ENCODE assay signal across 17 cellular contexts in genomic region chr2:112947374-112947773, GRCh38. TPM values are rescaled to one million over a fixed set of nuclear protein-coding genes. Genes with fewer than 3 reads are reported as not detected.
DNase-seq lines count a peak whose midpoint lies in the region; ATAC-seq and TF ChIP-seq lines count a peak whose summit lies in the region.
"Had no signal": no experiment of that assay in that cellular context is flagged by ENCODE, and none has a peak within 500 bp of the region (broad histone marks: within the 10 kb centered on the region; RNA-seq: fewer than 3 reads in every experiment).

No MANE protein-coding gene starts in this region.

- H3K36me3 Mint-ChIP-seq in GM23338 (ENCODE audit: low read depth) (no peaks in the 10 kb centered on the region), WTC11 (no peaks in the 10 kb centered on the region)

- H3K27me3 ChIP-seq in GM23338 (ENCODE audit: insufficient read depth) (no peaks in the 10 kb centered on the region), PC-3 (ENCODE audit: low read length) (no peaks in the 10 kb centered on the region)
- H3K27me3 ChIP-seq: BLaER1 treated with 17β-estradiol and CSF1 and Interleukin-3, amounts not matched to agents 10 nM and 100 nM had no signal

- intact Hi-C loops in OCI-LY7 (cut with micrococcal nuclease; ENCODE audit: unreplicated experiment) (no loop called here), PC-3 (cut with micrococcal nuclease) (no loop called here)

- ATAC-seq in GM23338 (no peak), PC-3 (no peak), WTC11 (no peak)

- H3K4me3 ChIP-seq in GM23338 (no peak overlapping the region), OCI-LY7 (ENCODE audit: low read depth, low read length, poor library complexity, severe bottlenecking) (no peak overlapping the region), PC-3 (ENCODE audit: low read length) (no peak overlapping the region)
- H3K4me3 ChIP-seq: BLaER1 treated with 17β-estradiol and CSF1 and Interleukin-3, amounts not matched to agents 10 nM and 100 nM; GM23248 had no signal

- no peaks in the 10 kb centered on the region for H3K9me2 ChIP-seq in GM23338 (ENCODE audit: insufficient read depth)
- no peaks in the 10 kb centered on the region for H3K9me2 ChIP-seq in OCI-LY7 (ENCODE audit: insufficient read depth, low read length)
- no peaks in the 10 kb centered on the region for H3K9me2 ChIP-seq in PC-3 (replicated peaks; ENCODE audit: low read length)

- H2AFZ ChIP-seq in GM23338, result no peak overlapping the region
- H2AFZ ChIP-seq in OCI-LY7 (ENCODE audit: low read length), result no peak overlapping the region
- no peak overlapping the region for H2AFZ ChIP-seq in PC-3 (ENCODE audit: low read length)
- H2AFZ ChIP-seq: GM23248 had no signal

- CTCF ChIA-PET in OCI-LY7 (lab: Charles Lee; ENCODE audit: unreplicated experiment), result interaction anchor here (0.6 kb wide), 1 partner anchor 611 kb away, joined by 3 read pairs; no protein-coding TSS in a partner anchor
- CTCF ChIA-PET in PC-3 (lab: Charles Lee), result no interaction called here
- CTCF ChIA-PET in WTC11 (lab: Charles Lee), result interaction anchor here (0.6 to 1.2 kb wide), 2 partner anchors 12 to 257 kb away, joined by 4 to 5 read pairs; no protein-coding TSS in a partner anchor

- POLR2A ChIA-PET in OCI-LY7 (lab: Charles Lee) (no interaction called here), PC-3 (lab: Charles Lee; ENCODE audit: unreplicated experiment) (no interaction called here), WTC11 (lab: Charles Lee) (interaction anchor here (0.5 kb wide), 1 partner anchor 12 kb away, joined by 4 read pairs; no protein-coding TSS in a partner anchor)

- H4K20me1 ChIP-seq in GM23338 (replicated peaks; ENCODE audit: insufficient read depth) (no peaks in the 10 kb centered on the region), OCI-LY7 (ENCODE audit: insufficient read depth, low read length) (no peaks in the 10 kb centered on the region), PC-3 (ENCODE audit: low read length) (no peaks in the 10 kb centered on the region)
- H4K20me1 ChIP-seq: BLaER1 treated with 17β-estradiol and CSF1 and Interleukin-3, amounts not matched to agents 10 nM and 100 nM had no signal

- peak; percentile 75 for DNase-seq in DMS53 (lab: John Stamatoyannopoulos, UW)
- DNase-seq in GM23338 (ENCODE audit: low spot score), result peak; percentile 44
- DNase-seq in OCI-LY7 (ENCODE audit: low spot score), result peak; percentile 16
- DNase-seq in islet precursor cell, result peak; percentile 72
- DNase-seq in PC-3, result no peak
- no peak for DNase-seq in NCI-H2227 (lab: John Stamatoyannopoulos, UW; ENCODE audit: unreplicated experiment)
- no peak for DNase-seq in WTC11 (ENCODE audit: low spot score)
- no peak for DNase-seq in NCI-H1417 treated with DMSO at 0.1 percent for 48 hours (lab: John Stamatoyannopoulos, UW)
- DNase-seq: ACHN; Calu3; CD4-positive, alpha-beta T cell; DMS153; GM23248; H7; IMR-90 had no signal

- H3K9ac ChIP-seq in PC-3 (ENCODE audit: low read length), result no peak overlapping the region
- H3K9ac ChIP-seq: BLaER1 treated with 17β-estradiol and CSF1 and Interleukin-3, amounts not matched to agents 10 nM and 100 nM; GM23248 had no signal

- H3K4me3 Mint-ChIP-seq in GM23338, result no peak overlapping the region
- H3K4me3 Mint-ChIP-seq in WTC11, result no peak overlapping the region
- H3K4me3 Mint-ChIP-seq: CD4-positive, alpha-beta T cell had no signal

- H3K4me1 ChIP-seq in GM23338 (ENCODE audit: insufficient read depth), result no peaks in the 10 kb centered on the region
- H3K4me1 ChIP-seq in OCI-LY7 (ENCODE audit: insufficient read depth, low read length, poor library complexity, severe bottlenecking), result no peaks in the 10 kb centered on the region
- peaks cover 6% of the 10 kb centered on the region for H3K4me1 ChIP-seq in PC-3 (ENCODE audit: insufficient read depth, low read length)

- no peak for TF ChIP-seq CTCF in GM23338 (conservative IDR thresholded peaks at IDR 0.05; ENCODE audit: low read depth in 2 of 2)
- TF ChIP-seq CTCF in OCI-LY7 (conservative IDR thresholded peaks at IDR 0.05; ENCODE audit: low read length), result no peak
- no peak for TF ChIP-seq CTCF in PC-3 (conservative IDR thresholded peaks at IDR 0.05; ENCODE audit: low read depth, low read length)
- no peak for TF ChIP-seq CTCF in WTC11 (IDR thresholded peaks at IDR 0.05)

- BruUV-seq in OCI-LY7 (replicated peaks; lab: Mats Ljungman, UMichigan), result no TSS peak
- no TSS peak for BruUV-seq in PC-3 (replicated peaks; lab: Mats Ljungman, UMichigan)

- 0 out of 2 replicates have a peak, but pooled peaks cover 6% of the 10 kb centered on the region for H3K36me3 ChIP-seq in GM23338 (ENCODE audit: insufficient read depth)
- no peaks in the 10 kb centered on the region for H3K36me3 ChIP-seq in OCI-LY7 (ENCODE audit: insufficient read depth, low read length)
- no peaks in the 10 kb centered on the region for H3K36me3 ChIP-seq in PC-3 (ENCODE audit: low read depth, low read length)
- H3K36me3 ChIP-seq: BLaER1 treated with 17β-estradiol and CSF1 and Interleukin-3, amounts not matched to agents 10 nM and 100 nM had no signal

- H3F3A ChIP-seq in GM23338 (replicated peaks; ENCODE audit: low read depth) (no peaks in the 10 kb centered on the region), PC-3 (ENCODE audit: low read length, unreplicated experiment) (no peaks in the 10 kb centered on the region)

- no peak overlapping the region for H3K4me2 ChIP-seq in GM23338
- H3K4me2 ChIP-seq in OCI-LY7 (ENCODE audit: low read length), result no peak overlapping the region
- no peak overlapping the region for H3K4me2 ChIP-seq in PC-3 (ENCODE audit: low read length)
- H3K4me2 ChIP-seq: BLaER1 treated with 17β-estradiol and CSF1 and Interleukin-3, amounts not matched to agents 10 nM and 100 nM had no signal

- H3K9me3 ChIP-seq in OCI-LY7 (ENCODE audit: low read length) (0 out of 2 replicates have a peak, but pooled peaks cover 7% of the 10 kb centered on the region), PC-3 (ENCODE audit: low read length) (0 out of 2 replicates have a peak, but pooled peaks cover 11% of the 10 kb centered on the region)

- H3K9me3 Mint-ChIP-seq in GM23338 (peaks cover 5% of the 10 kb centered on the region; the same call in 2 of the 3 replicates), WTC11 (peaks cover 11% of the 10 kb centered on the region)
- H3K9me3 Mint-ChIP-seq: CD4-positive, alpha-beta T cell had no signal

- no peaks in the 10 kb centered on the region for H3K79me2 ChIP-seq in GM23338 (replicated peaks; ENCODE audit: insufficient read depth)
- H3K79me2 ChIP-seq in OCI-LY7 (ENCODE audit: insufficient read depth, low read depth, low read length), result no peaks in the 10 kb centered on the region
- H3K79me2 ChIP-seq in PC-3 (ENCODE audit: low read length), result no peaks in the 10 kb centered on the region

- H3K27ac ChIP-seq in GM23338 (ENCODE audit: low read depth) (no peak overlapping the region), OCI-LY7 (ENCODE audit: low read depth, low read length, poor library complexity, severe bottlenecking) (no peak overlapping the region), PC-3 (ENCODE audit: low read length) (no peak overlapping the region)
- H3K27ac ChIP-seq: BLaER1 treated with 17β-estradiol and CSF1 and Interleukin-3, amounts not matched to agents 10 nM and 100 nM; GM23248 had no signal

- H3K27me3 Mint-ChIP-seq in GM23338 (ENCODE audit: insufficient read depth, low read depth, poor library complexity) (no peaks in the 10 kb centered on the region), WTC11 (ENCODE audit: low read depth) (peaks cover 44% of the 10 kb centered on the region)

- H3K27ac Mint-ChIP-seq in GM23338 (no peak overlapping the region), WTC11 (no peak overlapping the region)
- H3K27ac Mint-ChIP-seq: CD4-positive, alpha-beta T cell had no signal

- H3K4me1 Mint-ChIP-seq in GM23338 (no peaks in the 10 kb centered on the region), WTC11 (no peaks in the 10 kb centered on the region)

TF ChIP-seq in GM23338, 12 proteins besides CTCF, POLR2A, EP300 and RAD21 (continues in another document):
- no peak for TF ChIP-seq CREB1 (CRISPR knock-in tag; IDR thresholded peaks at IDR 0.05; ENCODE audit: low read depth)
- TF ChIP-seq ZNF331 (CRISPR knock-in tag; IDR thresholded peaks at IDR 0.05; ENCODE audit: low read depth), result no peak
- TF ChIP-seq NANOG (IDR thresholded peaks at IDR 0.05; ENCODE audit: borderline replicate concordance), result no peak
- TF ChIP-seq POLR2AphosphoS5 (IDR thresholded peaks at IDR 0.05; ENCODE audit: low read depth), result no peak
- TF ChIP-seq JUNB (IDR thresholded peaks at IDR 0.05; ENCODE audit: unreplicated experiment), result no peak

TF ChIP-seq in WTC11, 78 proteins besides CTCF, POLR2A, EP300 and RAD21 (continues in another document):
- TF ChIP-seq MAX (CRISPR knock-in tag; IDR thresholded peaks at IDR 0.05) (no peak), ATF1 (CRISPR knock-in tag; IDR thresholded peaks at IDR 0.05) (no peak), GTF2I (CRISPR knock-in tag; conservative IDR thresholded peaks at IDR 0.05) (no peak), CDX4 (CRISPR knock-in tag; IDR thresholded peaks at IDR 0.05; ENCODE audit: borderline replicate concordance) (no peak), NR3C1 (CRISPR knock-in tag; conservative IDR thresholded peaks at IDR 0.05; ENCODE audit: low read depth) (no peak)

RNA-seq across cellular contexts. Expression of gene IL36G, which starts 30.4 kb away (rescaled TPM):
- total RNA-seq in GM23338 (2014; rRNA removed; shearing (Covaris generic)), result 0.70 TPM in 1 of 2 replicates, not detected in the other
- not detected in 2 replicates for polyA plus RNA-seq in GM23338 (2016; fragmentation: Nextera tagmentation; extraction: Ambion mirVana)
- total RNA-seq in OCI-LY7 (2014; rRNA removed; shearing (Covaris generic)), result not detected in 2 replicates
- not detected in 2 replicates for total RNA-seq in OCI-LY7 (2022)
- total RNA-seq in PC-3 (2014; rRNA removed), result 0.62 TPM in 1 of 2 replicates, not detected in the other
- total RNA-seq in WTC11 (2021), result 0.32 TPM in 1 of 3 replicates, not detected in the others
- total RNA-seq: A172; CD4-positive, alpha-beta T cell; GM23248; H7; IMR-90 had no signal
- polyA plus RNA-seq: GM23248, IMR-90 had no signal

RNA-seq across cellular contexts. Expression of gene IL37, which starts 36.4 kb away (rescaled TPM):
- total RNA-seq in GM23338 (2014; rRNA removed; shearing (Covaris generic)), result not detected in 2 replicates
- polyA plus RNA-seq in GM23338 (2016; fragmentation: Nextera tagmentation; extraction: Ambion mirVana), result not detected in 2 replicates
- not detected in 2 replicates for total RNA-seq in OCI-LY7 (2014; rRNA removed; shearing (Covaris generic))
- total RNA-seq in OCI-LY7 (2022) (0.63 TPM in 1 of 2 replicates, not detected in the other), PC-3 (2014; rRNA removed) (1.6 and 2.6 TPM in 2 replicates), WTC11 (2021) (0.30 to 0.48 TPM in 2 of 3 replicates, not detected in the other)
- total RNA-seq: A172; CD4-positive, alpha-beta T cell; GM23248; IMR-90 had no signal
- polyA plus RNA-seq: GM23248 had no signal

RNA-seq across cellular contexts. Expression of gene IL36A, which starts 57.9 kb away (rescaled TPM):
- not detected in 2 replicates for total RNA-seq in GM23338 (2014; rRNA removed; shearing (Covaris generic))
- polyA plus RNA-seq in GM23338 (2016; fragmentation: Nextera tagmentation; extraction: Ambion mirVana), result not detected in 2 replicates
- not detected in 2 replicates for total RNA-seq in OCI-LY7 (2014; rRNA removed; shearing (Covaris generic))
- not detected in 2 replicates for total RNA-seq in OCI-LY7 (2022)
- not detected in 2 replicates for total RNA-seq in PC-3 (2014; rRNA removed)
- not detected in 3 replicates for total RNA-seq in WTC11 (2021)
- total RNA-seq: A172, Calu3, GM23248, H7, IMR-90 had no signal
- polyA plus RNA-seq: GM23248, IMR-90 had no signal

Comparison
In these comparisons a context has a peak if more than half of its experiments do, and no peak if none do; other contexts are left out.
1. DNase-seq: peak in DMS53 (single experiment), GM23338 (single experiment), OCI-LY7 (single experiment) and islet precursor cell (single experiment); none in PC-3 (single experiment), NCI-H2227 (single experiment), WTC11 (single experiment) and NCI-H1417 treated with DMSO at 0.1 percent for 48 hours (single experiment).